In the genomic region with DNA sequence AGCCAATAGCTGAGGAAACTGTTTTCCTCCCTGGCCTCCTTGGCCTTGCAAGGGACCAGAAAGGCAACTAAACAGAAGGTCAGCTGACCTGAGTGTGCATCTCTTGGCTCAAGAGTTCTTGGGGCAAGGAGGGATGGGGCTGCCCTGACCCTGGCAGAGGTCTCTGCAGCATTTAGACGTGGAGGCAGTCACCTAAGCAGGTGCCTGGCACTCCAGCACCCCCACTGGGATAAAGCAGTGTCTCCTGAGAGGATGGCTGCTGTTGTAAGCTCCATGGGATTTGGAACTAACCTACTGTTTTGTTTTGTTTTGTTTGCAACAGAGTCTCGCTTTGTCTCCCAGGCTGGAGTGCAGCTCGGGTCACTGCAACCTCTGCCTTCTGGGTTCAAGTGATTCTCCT, we compare ENCODE assay signal across 26 cellular contexts.
"Had no signal": no experiment of that assay in that cellular context is flagged by ENCODE, and none has a peak within 500 bp of the region (broad histone marks: within the 10 kb centered on the region; RNA-seq: fewer than 3 reads in every experiment).

No MANE protein-coding gene starts in this region.

- DNase-seq: activated CD4-positive, alpha-beta T cell treated with anti-CD3 and anti-CD28 coated beads for 4 hours; activated CD4-positive, alpha-beta T cell treated with anti-CD3 and anti-CD28 coated beads, Interleukin-2, amount 50 U/mL, for 4 hours; activated naive CD4-positive, alpha-beta T cell; activated T-cell treated with anti-CD3 and anti-CD28 coated beads for 4 hours; activated T-cell treated with anti-CD3 and anti-CD28 coated beads, Interleukin-2, amount 50 U/mL, for 72 hours; anterior cingulate cortex; cerebellar nuclear complex; effector memory CD8-positive, alpha-beta T cell; erythroblast; gastrocnemius medialis; glutamatergic neuron; hippocampal formation; immature natural killer cell; kidney glomerular epithelial cell; stimulated activated naive CD4-positive, alpha-beta T cell treated with Interleukin-2 at 50 U/mL for 16 hours; transverse colon had no signal

- H3K4me3 Mint-ChIP-seq: activated T-cell treated with anti-CD3 and anti-CD28 coated beads, Interleukin-2, amount 50 U/mL, for 72 hours; brain; natural killer cell treated with Interleukin-12 subunit alpha and Interleukin-12 subunit beta and Interleukin-15 and Interleukin-18, amount 100 ng/mL, for 72 hours had no signal

- H3K4me1 ChIP-seq: transverse colon had no signal

- H3K9me3 ChIP-seq: gastrocnemius medialis, mucosa of descending colon, transverse colon had no signal

- H3K4me3 ChIP-seq: cardiac muscle cell, coronary artery, gastrocnemius medialis, mucosa of descending colon, transverse colon had no signal

- H3K27ac ChIP-seq: cardiac muscle cell, transverse colon, VCaP had no signal

- FAIRE-seq: TTC549 had no signal

- ATAC-seq: activated naive CD4-positive, alpha-beta T cell treated with anti-CD3 and anti-CD28 coated beads, Interleukin-2, amount 50 U/mL, for 72 hours; activated T-cell treated with anti-CD3 and anti-CD28 coated beads, Interleukin-2, amount 50 U/mL, for 72 hours; effector memory CD8-positive, alpha-beta T cell; gastrocnemius medialis; left lobe of liver; mucosa of descending colon; natural killer cell treated with Interleukin-12 subunit alpha and Interleukin-12 subunit beta and Interleukin-15 and Interleukin-18, amount 100 ng/mL, for 72 hours had no signal

- H3K36me3 ChIP-seq: cardiac muscle cell, gastrocnemius medialis, transverse colon had no signal

- H3K27me3 ChIP-seq: cardiac muscle cell had no signal

- H3K27ac Mint-ChIP-seq: activated naive CD4-positive, alpha-beta T cell treated with anti-CD3 and anti-CD28 coated beads, Interleukin-2, amount 50 U/mL, for 72 hours; activated T-cell treated with anti-CD3 and anti-CD28 coated beads, Interleukin-2, amount 50 U/mL, for 72 hours; brain; effector memory CD8-positive, alpha-beta T cell; immature natural killer cell; natural killer cell treated with Interleukin-12 subunit alpha and Interleukin-12 subunit beta and Interleukin-15 and Interleukin-18, amount 100 ng/mL, for 72 hours; progenitor cell of endocrine pancreas had no signal

- H3K36me3 Mint-ChIP-seq: activated naive CD4-positive, alpha-beta T cell treated with anti-CD3 and anti-CD28 coated beads, Interleukin-2, amount 50 U/mL, for 72 hours; brain; immature natural killer cell; natural killer cell treated with Interleukin-12 subunit alpha and Interleukin-12 subunit beta and Interleukin-15 and Interleukin-18, amount 100 ng/mL, for 72 hours had no signal

- H3K9me3 Mint-ChIP-seq: activated naive CD4-positive, alpha-beta T cell treated with anti-CD3 and anti-CD28 coated beads, Interleukin-2, amount 50 U/mL, for 72 hours; activated T-cell treated with anti-CD3 and anti-CD28 coated beads, Interleukin-2, amount 50 U/mL, for 72 hours; brain; effector memory CD8-positive, alpha-beta T cell; immature natural killer cell; natural killer cell treated with Interleukin-12 subunit alpha and Interleukin-12 subunit beta and Interleukin-15 and Interleukin-18, amount 100 ng/mL, for 72 hours had no signal
